In genomic region chr4:15143551-15143950, GRCh38 we compare ENCODE assay signal across 19 cellular contexts.
"Had no signal": no experiment of that assay in that cellular context is flagged by ENCODE, and none has a peak within 500 bp of the region (broad histone marks: within the 10 kb centered on the region; RNA-seq: fewer than 3 reads in every experiment).

No MANE protein-coding gene starts in this region.

- H3K4me1 Mint-ChIP-seq: activated B cell treated with CpG ODN at 0.5 μM for 24 hours; activated CD4-positive, alpha-beta T cell treated with anti-CD3 and anti-CD28 coated beads, Interleukin-2, amount 10 ng/mL, durations not matched to agents 7 days and 5 days; activated T-helper 17 cell treated with anti-CD3 and anti-CD28 coated beads, Interleukin-2, amount 50 U/mL, for 72 hours; T-helper 17 cell had no signal

- H3K27ac Mint-ChIP-seq: activated B cell treated with CpG ODN at 0.5 μM for 24 hours; activated CD4-positive, alpha-beta memory T cell treated with anti-CD3 and anti-CD28 coated beads for 36 hours; activated CD4-positive, alpha-beta T cell treated with anti-CD3 and anti-CD28 coated beads, Interleukin-2, amount 10 ng/mL, durations not matched to agents 7 days and 5 days; activated naive CD4-positive, alpha-beta T cell treated with anti-CD3 and anti-CD28 coated beads for 36 hours; activated naive CD8-positive, alpha-beta T cell; activated T-helper 17 cell treated with anti-CD3 and anti-CD28 coated beads, Interleukin-2, amount 50 U/mL, for 72 hours; T-helper 17 cell had no signal

- H3K36me3 ChIP-seq: brain microvascular endothelial cell, cardiac muscle cell had no signal

- H3K4me3 Mint-ChIP-seq: activated B cell treated with CpG ODN at 0.5 μM for 24 hours; activated CD4-positive, alpha-beta memory T cell treated with anti-CD3 and anti-CD28 coated beads for 36 hours; activated CD4-positive, alpha-beta T cell treated with anti-CD3 and anti-CD28 coated beads, Interleukin-2, amount 10 ng/mL, durations not matched to agents 7 days and 5 days; activated naive CD4-positive, alpha-beta T cell treated with anti-CD3 and anti-CD28 coated beads for 36 hours; activated naive CD8-positive, alpha-beta T cell; activated T-helper 17 cell treated with anti-CD3 and anti-CD28 coated beads, Interleukin-2, amount 50 U/mL, for 72 hours; T-helper 17 cell had no signal

- H3K36me3 Mint-ChIP-seq: activated CD4-positive, alpha-beta memory T cell treated with anti-CD3 and anti-CD28 coated beads for 36 hours; activated naive CD8-positive, alpha-beta T cell had no signal

- DNase-seq: activated B cell treated with CpG ODN at 0.5 μM for 24 hours; activated CD4-positive, alpha-beta memory T cell treated with anti-CD3 and anti-CD28 coated beads for 36 hours; activated CD4-positive, alpha-beta T cell treated with anti-CD3 and anti-CD28 coated beads for 1 hour; activated CD4-positive, alpha-beta T cell treated with anti-CD3 and anti-CD28 coated beads, Interleukin-2, amount 10 ng/mL, durations not matched to agents 7 days and 5 days; activated CD8-positive, alpha-beta memory T cell treated with anti-CD3 and anti-CD28 coated beads for 24 hours; activated gamma-delta T cell; activated naive CD4-positive, alpha-beta T cell treated with anti-CD3 and anti-CD28 coated beads for 36 hours; activated T-cell treated with anti-CD3 and anti-CD28 coated beads, Interleukin-2, amount 50 U/mL, for 48 hours; brain microvascular endothelial cell; KG1; NCI-H1417 treated with DMSO at 0.1 percent for 48 hours; NCI-H1694; PC-9; SIG-M5; T-helper 17 cell; T-helper 9 cell had no signal

- H3K4me3 ChIP-seq: cardiac muscle cell, PC-9 had no signal

- H3K27ac ChIP-seq: brain microvascular endothelial cell, cardiac muscle cell, PC-9 had no signal

- H3K9me3 Mint-ChIP-seq: activated CD4-positive, alpha-beta memory T cell treated with anti-CD3 and anti-CD28 coated beads for 36 hours; activated CD4-positive, alpha-beta T cell treated with anti-CD3 and anti-CD28 coated beads, Interleukin-2, amount 10 ng/mL, durations not matched to agents 7 days and 5 days; activated naive CD4-positive, alpha-beta T cell treated with anti-CD3 and anti-CD28 coated beads for 36 hours; activated T-helper 17 cell treated with anti-CD3 and anti-CD28 coated beads, Interleukin-2, amount 50 U/mL, for 72 hours had no signal

- ATAC-seq: activated T-helper 17 cell treated with anti-CD3 and anti-CD28 coated beads, Interleukin-2, amount 50 U/mL, for 72 hours; T-helper 17 cell had no signal

- H3K27me3 ChIP-seq: brain microvascular endothelial cell, cardiac muscle cell had no signal

- H3K27me3 Mint-ChIP-seq: activated B cell treated with CpG ODN at 0.5 μM for 24 hours; activated CD4-positive, alpha-beta T cell treated with anti-CD3 and anti-CD28 coated beads, Interleukin-2, amount 10 ng/mL, durations not matched to agents 7 days and 5 days had no signal
